In the genomic region with DNA sequence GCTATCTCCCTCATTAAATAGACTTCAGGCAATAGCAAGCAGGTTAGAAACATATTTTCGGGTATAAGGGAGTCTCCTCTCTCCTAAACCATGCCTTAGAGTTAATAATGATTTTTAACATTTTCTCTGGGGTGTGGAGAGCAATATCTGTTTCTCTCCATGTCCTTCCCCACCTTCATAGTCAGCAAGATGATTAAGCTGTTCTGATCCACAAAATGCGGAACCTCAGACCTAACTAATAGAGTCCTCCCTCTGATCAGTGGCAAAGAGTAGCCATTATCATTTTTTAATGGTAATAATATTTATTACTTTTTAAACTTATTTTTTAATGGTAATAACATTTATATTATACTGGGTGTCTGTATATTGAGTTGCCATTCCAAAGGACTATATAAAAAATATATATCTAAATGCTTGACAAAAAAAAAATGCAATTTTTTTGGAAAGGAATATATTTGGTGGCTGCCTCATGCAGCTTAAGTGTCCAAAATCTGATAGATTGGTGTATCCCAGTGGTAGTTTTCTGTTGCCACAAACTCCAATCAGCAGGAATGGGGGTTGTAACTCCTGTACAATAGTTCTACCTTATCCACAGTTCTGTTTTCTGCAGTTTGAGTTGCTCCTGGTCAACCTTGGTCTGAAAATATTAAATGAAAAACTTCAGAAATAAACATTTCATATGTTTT, we compare ENCODE assay signal across 1 cellular context.
A peak's percentile ranks its signal among the peaks of the same experiment; 100 is the strongest.
TF ChIP-seq lines count a peak whose summit lies in the region.

No MANE protein-coding gene starts in this region.

TF ChIP-seq in K562, 482 proteins besides CTCF, POLR2A, EP300 and RAD21 (continued from another document and continues in another):
- TF ChIP-seq, protein P1, sequence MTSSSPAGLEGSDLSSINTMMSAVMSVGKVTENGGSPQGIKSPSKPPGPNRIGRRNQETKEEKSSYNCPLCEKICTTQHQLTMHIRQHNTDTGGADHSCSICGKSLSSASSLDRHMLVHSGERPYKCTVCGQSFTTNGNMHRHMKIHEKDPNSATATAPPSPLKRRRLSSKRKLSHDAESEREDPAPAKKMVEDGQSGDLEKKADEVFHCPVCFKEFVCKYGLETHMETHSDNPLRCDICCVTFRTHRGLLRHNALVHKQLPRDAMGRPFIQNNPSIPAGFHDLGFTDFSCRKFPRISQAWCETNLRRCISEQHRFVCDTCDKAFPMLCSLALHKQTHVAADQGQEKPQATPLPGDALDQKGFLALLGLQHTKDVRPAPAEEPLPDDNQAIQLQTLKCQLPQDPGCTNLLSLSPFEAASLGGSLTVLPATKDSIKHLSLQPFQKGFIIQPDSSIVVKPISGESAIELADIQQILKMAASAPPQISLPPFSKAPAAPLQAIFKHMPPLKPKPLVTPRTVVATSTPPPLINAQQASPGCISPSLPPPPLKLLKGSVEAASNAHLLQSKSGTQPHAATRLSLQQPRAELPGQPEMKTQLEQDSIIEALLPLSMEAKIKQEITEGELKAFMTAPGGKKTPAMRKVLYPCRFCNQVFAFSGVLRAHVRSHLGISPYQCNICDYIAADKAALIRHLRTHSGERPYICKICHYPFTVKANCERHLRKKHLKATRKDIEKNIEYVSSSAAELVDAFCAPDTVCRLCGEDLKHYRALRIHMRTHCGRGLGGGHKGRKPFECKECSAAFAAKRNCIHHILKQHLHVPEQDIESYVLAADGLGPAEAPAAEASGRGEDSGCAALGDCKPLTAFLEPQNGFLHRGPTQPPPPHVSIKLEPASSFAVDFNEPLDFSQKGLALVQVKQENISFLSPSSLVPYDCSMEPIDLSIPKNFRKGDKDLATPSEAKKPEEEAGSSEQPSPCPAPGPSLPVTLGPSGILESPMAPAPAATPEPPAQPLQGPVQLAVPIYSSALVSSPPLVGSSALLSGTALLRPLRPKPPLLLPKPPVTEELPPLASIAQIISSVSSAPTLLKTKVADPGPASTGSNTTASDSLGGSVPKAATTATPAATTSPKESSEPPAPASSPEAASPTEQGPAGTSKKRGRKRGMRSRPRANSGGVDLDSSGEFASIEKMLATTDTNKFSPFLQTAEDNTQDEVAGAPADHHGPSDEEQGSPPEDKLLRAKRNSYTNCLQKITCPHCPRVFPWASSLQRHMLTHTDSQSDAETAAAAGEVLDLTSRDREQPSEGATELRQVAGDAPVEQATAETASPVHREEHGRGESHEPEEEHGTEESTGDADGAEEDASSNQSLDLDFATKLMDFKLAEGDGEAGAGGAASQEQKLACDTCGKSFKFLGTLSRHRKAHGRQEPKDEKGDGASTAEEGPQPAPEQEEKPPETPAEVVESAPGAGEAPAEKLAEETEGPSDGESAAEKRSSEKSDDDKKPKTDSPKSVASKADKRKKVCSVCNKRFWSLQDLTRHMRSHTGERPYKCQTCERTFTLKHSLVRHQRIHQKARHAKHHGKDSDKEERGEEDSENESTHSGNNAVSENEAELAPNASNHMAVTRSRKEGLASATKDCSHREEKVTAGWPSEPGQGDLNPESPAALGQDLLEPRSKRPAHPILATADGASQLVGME (CRISPR knock-in tag; IDR thresholded peaks at IDR 0.05): no peak
- TF ChIP-seq, protein P2, sequence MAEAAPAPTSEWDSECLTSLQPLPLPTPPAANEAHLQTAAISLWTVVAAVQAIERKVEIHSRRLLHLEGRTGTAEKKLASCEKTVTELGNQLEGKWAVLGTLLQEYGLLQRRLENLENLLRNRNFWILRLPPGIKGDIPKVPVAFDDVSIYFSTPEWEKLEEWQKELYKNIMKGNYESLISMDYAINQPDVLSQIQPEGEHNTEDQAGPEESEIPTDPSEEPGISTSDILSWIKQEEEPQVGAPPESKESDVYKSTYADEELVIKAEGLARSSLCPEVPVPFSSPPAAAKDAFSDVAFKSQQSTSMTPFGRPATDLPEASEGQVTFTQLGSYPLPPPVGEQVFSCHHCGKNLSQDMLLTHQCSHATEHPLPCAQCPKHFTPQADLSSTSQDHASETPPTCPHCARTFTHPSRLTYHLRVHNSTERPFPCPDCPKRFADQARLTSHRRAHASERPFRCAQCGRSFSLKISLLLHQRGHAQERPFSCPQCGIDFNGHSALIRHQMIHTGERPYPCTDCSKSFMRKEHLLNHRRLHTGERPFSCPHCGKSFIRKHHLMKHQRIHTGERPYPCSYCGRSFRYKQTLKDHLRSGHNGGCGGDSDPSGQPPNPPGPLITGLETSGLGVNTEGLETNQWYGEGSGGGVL (CRISPR knock-in tag; IDR thresholded peaks at IDR 0.05): no peak
- TF ChIP-seq KAT7 (CRISPR knock-in tag; IDR thresholded peaks at IDR 0.05; ENCODE audit: borderline replicate concordance) (0 out of 2 replicates have a peak, but pooled peaks have one; percentile 28), ZNF41 (CRISPR knock-in tag; conservative IDR thresholded peaks at IDR 0.05) (0 out of 2 replicates have a peak, but pooled peaks have one; percentile 12), NFE2 (IDR thresholded peaks at IDR 0.05; ENCODE audit: low read depth) (peak; percentile 72), POLR2H (tag; IDR thresholded peaks at IDR 0.05; ENCODE audit: low read depth) (peak; percentile 60; the same call in 1 of the 2 replicates), PHB (CRISPR knock-in tag; IDR thresholded peaks at IDR 0.05) (no peak), MAFK (IDR thresholded peaks at IDR 0.05; ENCODE audit: low read length) (peak; percentile 34; the same call in 1 of the 2 replicates), ELF2 (CRISPR knock-in tag; IDR thresholded peaks at IDR 0.05) (peak; percentile 46; the same call in 1 of the 2 replicates), HNRNPH1 (optimal IDR thresholded peaks at IDR 0.05; ENCODE audit: low read depth, low read length) (no peak), ZNF175 (CRISPR knock-in tag; IDR thresholded peaks at IDR 0.05; ENCODE audit: low read depth) (no peak), FOXA1 (IDR thresholded peaks at IDR 0.05; ENCODE audit: borderline replicate concordance) (no peak), SETDB1 (IDR thresholded peaks at IDR 0.05; ENCODE audit: low read length) (no peak), SPI1 (IDR thresholded peaks at IDR 0.05; ENCODE audit: borderline replicate concordance, low read depth, low read length) (0 out of 2 replicates have a peak, but pooled peaks have one; percentile 27), ZNF766 (CRISPR knock-in tag; conservative IDR thresholded peaks at IDR 0.05) (peak; percentile 73), ZFX (CRISPR knock-in tag; IDR thresholded peaks at IDR 0.05) (no peak), TSC22D4 (tag; IDR thresholded peaks at IDR 0.05) (no peak), CC2D1A (IDR thresholded peaks at IDR 0.05) (no peak), GTF2A2 (tag; IDR thresholded peaks at IDR 0.05) (no peak), ZNF696 (CRISPR knock-in tag; conservative IDR thresholded peaks at IDR 0.05) (no peak), STAT5A (IDR thresholded peaks at IDR 0.05; ENCODE audit: borderline replicate concordance, low read length) (no peak), FOXP1 (CRISPR knock-in tag; IDR thresholded peaks at IDR 0.05) (no peak), BRF1 (IDR thresholded peaks at IDR 0.05; ENCODE audit: borderline replicate concordance, extremely low read depth, insufficient read length) (no peak), MEF2A (IDR thresholded peaks at IDR 0.05; ENCODE audit: control insufficient read depth, low read depth, low read length) (no peak), THRAP3 (IDR thresholded peaks at IDR 0.05; ENCODE audit: borderline replicate concordance) (no peak), NCOA2 (IDR thresholded peaks at IDR 0.05; ENCODE audit: partially characterized antibody in 2 of 2) (no peak), KAT8 (IDR thresholded peaks at IDR 0.05; ENCODE audit: low read depth) (no peak), GATA2 (CRISPR knock-in tag; IDR thresholded peaks at IDR 0.05) (no peak), ZNF217 (CRISPR knock-in tag; IDR thresholded peaks at IDR 0.05) (no peak), ZNF584 (CRISPR knock-in tag; IDR thresholded peaks at IDR 0.05; ENCODE audit: low read depth) (peak; percentile 57; the same call in 1 of the 2 replicates), ADNP (tag; IDR thresholded peaks at IDR 0.05) (peak; percentile 46), SRSF9 (IDR thresholded peaks at IDR 0.05; ENCODE audit: borderline replicate concordance, low read depth, low read length) (no peak), CBX1 (IDR thresholded peaks at IDR 0.05; ENCODE audit: low read depth) (no peak), EP400 (IDR thresholded peaks at IDR 0.05) (no peak), CTBP1 (IDR thresholded peaks at IDR 0.05; ENCODE audit: borderline replicate concordance) (no peak), NR1H2 (CRISPR knock-in tag; IDR thresholded peaks at IDR 0.05) (no peak), ZNF778 (CRISPR knock-in tag; IDR thresholded peaks at IDR 0.05) (no peak), POLR2B (IDR thresholded peaks at IDR 0.05; ENCODE audit: low read depth, partially characterized antibody) (no peak), GTF2E2 (tag; IDR thresholded peaks at IDR 0.05) (peak; percentile 92), HDAC2 (IDR thresholded peaks at IDR 0.05) (no peak), ZNF764 (CRISPR knock-in tag; IDR thresholded peaks at IDR 0.05; ENCODE audit: low read depth) (no peak), NR2C2 (CRISPR knock-in tag; IDR thresholded peaks at IDR 0.05) (no peak), NR2C2 (tag; IDR thresholded peaks at IDR 0.05) (no peak; the same call in 1 of the 2 replicates), PHTF2 (CRISPR knock-in tag; IDR thresholded peaks at IDR 0.05) (no peak)
- TF ChIP-seq, protein P3, sequence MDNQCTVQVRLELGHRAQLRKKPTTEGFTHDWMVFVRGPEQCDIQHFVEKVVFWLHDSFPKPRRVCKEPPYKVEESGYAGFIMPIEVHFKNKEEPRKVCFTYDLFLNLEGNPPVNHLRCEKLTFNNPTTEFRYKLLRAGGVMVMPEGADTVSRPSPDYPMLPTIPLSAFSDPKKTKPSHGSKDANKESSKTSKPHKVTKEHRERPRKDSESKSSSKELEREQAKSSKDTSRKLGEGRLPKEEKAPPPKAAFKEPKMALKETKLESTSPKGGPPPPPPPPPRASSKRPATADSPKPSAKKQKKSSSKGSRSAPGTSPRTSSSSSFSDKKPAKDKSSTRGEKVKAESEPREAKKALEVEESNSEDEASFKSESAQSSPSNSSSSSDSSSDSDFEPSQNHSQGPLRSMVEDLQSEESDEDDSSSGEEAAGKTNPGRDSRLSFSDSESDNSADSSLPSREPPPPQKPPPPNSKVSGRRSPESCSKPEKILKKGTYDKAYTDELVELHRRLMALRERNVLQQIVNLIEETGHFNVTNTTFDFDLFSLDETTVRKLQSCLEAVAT (IDR thresholded peaks at IDR 0.05): peak in 1 of 2 experiments; percentile 94; a peak in 2 of 4 replicates
- TF ChIP-seq, protein P4, sequence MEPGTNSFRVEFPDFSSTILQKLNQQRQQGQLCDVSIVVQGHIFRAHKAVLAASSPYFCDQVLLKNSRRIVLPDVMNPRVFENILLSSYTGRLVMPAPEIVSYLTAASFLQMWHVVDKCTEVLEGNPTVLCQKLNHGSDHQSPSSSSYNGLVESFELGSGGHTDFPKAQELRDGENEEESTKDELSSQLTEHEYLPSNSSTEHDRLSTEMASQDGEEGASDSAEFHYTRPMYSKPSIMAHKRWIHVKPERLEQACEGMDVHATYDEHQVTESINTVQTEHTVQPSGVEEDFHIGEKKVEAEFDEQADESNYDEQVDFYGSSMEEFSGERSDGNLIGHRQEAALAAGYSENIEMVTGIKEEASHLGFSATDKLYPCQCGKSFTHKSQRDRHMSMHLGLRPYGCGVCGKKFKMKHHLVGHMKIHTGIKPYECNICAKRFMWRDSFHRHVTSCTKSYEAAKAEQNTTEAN (CRISPR knock-in tag; IDR thresholded peaks at IDR 0.05): no peak
- TF ChIP-seq, protein P5, sequence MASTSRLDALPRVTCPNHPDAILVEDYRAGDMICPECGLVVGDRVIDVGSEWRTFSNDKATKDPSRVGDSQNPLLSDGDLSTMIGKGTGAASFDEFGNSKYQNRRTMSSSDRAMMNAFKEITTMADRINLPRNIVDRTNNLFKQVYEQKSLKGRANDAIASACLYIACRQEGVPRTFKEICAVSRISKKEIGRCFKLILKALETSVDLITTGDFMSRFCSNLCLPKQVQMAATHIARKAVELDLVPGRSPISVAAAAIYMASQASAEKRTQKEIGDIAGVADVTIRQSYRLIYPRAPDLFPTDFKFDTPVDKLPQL (IDR thresholded peaks at IDR 0.05; ENCODE audit: extremely low read depth, insufficient read length): no peak
- TF ChIP-seq, protein P6, sequence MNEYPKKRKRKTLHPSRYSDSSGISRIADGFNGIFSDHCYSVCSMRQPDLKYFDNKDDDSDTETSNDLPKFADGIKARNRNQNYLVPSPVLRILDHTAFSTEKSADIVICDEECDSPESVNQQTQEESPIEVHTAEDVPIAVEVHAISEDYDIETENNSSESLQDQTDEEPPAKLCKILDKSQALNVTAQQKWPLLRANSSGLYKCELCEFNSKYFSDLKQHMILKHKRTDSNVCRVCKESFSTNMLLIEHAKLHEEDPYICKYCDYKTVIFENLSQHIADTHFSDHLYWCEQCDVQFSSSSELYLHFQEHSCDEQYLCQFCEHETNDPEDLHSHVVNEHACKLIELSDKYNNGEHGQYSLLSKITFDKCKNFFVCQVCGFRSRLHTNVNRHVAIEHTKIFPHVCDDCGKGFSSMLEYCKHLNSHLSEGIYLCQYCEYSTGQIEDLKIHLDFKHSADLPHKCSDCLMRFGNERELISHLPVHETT (CRISPR knock-in tag; conservative IDR thresholded peaks at IDR 0.05 in 1 of 2, IDR thresholded peaks at IDR 0.05 in 1 of 2): 0 out of 4 replicates have a peak, but pooled peaks of 1 of the 2 experiments have one; percentile 14
- TF ChIP-seq, protein P7, sequence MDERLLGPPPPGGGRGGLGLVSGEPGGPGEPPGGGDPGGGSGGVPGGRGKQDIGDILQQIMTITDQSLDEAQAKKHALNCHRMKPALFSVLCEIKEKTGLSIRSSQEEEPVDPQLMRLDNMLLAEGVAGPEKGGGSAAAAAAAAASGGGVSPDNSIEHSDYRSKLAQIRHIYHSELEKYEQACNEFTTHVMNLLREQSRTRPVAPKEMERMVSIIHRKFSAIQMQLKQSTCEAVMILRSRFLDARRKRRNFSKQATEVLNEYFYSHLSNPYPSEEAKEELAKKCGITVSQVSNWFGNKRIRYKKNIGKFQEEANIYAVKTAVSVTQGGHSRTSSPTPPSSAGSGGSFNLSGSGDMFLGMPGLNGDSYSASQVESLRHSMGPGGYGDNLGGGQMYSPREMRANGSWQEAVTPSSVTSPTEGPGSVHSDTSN (CRISPR knock-in tag; IDR thresholded peaks at IDR 0.05; ENCODE audit: low read depth): no peak
- TF ChIP-seq, protein P7 (tag; conservative IDR thresholded peaks at IDR 0.05; ENCODE audit: low read depth): peak; percentile 9; the same call in 1 of the 2 replicates
- TF ChIP-seq, protein P8, sequence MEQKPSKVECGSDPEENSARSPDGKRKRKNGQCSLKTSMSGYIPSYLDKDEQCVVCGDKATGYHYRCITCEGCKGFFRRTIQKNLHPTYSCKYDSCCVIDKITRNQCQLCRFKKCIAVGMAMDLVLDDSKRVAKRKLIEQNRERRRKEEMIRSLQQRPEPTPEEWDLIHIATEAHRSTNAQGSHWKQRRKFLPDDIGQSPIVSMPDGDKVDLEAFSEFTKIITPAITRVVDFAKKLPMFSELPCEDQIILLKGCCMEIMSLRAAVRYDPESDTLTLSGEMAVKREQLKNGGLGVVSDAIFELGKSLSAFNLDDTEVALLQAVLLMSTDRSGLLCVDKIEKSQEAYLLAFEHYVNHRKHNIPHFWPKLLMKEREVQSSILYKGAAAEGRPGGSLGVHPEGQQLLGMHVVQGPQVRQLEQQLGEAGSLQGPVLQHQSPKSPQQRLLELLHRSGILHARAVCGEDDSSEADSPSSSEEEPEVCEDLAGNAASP (IDR thresholded peaks at IDR 0.05): no peak
